ENCODE assay signal across 16 cellular contexts in the genomic region with DNA sequence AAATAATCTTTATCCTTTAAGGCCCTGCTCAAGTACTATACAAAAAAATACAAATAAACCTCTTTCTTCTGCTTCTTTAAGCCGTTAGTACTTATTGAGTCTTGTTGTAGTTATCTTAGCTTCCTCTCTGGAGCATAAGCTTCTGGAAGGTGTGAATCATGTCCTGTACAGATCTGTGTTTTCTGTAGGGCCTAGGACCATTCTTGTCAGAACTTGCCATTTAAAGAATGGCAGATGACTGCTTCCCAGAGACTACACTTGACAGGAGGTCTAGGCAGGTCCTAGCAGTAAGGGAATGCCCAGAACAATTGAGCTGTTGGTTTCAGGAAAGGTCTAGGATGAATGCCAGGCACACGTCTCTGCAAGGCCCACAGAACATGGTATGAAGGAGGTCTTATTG. TPM values are rescaled to one million over a fixed set of nuclear protein-coding genes. Genes with fewer than 3 reads are reported as not detected.
DNase-seq lines count a peak whose midpoint lies in the region; ATAC-seq, FAIRE-seq and TF ChIP-seq lines count a peak whose summit lies in the region.
"Had no signal": no experiment of that assay in that cellular context is flagged by ENCODE, and none has a peak within 500 bp of the region (broad histone marks: within the 10 kb centered on the region; RNA-seq: fewer than 3 reads in every experiment).

No MANE protein-coding gene starts in this region.

- H3K9me3 ChIP-seq in SK-N-SH (no peaks in the 10 kb centered on the region), Panc1 (ENCODE audit: control insufficient read depth, insufficient read depth, low read depth, low read length) (no peaks in the 10 kb centered on the region), GM12878 (replicated peaks; ENCODE audit: control insufficient read depth, insufficient read depth, low read length) (no peaks in the 10 kb centered on the region; the same call in 2 of the 3 replicates), Caco-2 (no peaks in the 10 kb centered on the region)
- no peaks in the 10 kb centered on the region for H3K9me3 ChIP-seq in naive thymus-derived CD4-positive, alpha-beta T cell (ENCODE audit: control insufficient read depth in 2 of 3, low read length in 3 of 3)
- H3K9me3 ChIP-seq: ascending aorta, testis had no signal

- TF ChIP-seq CTCF in SK-N-SH (IDR thresholded peaks at IDR 0.05): no peak
- TF ChIP-seq CTCF in Panc1 (IDR thresholded peaks at IDR 0.05): no peak
- TF ChIP-seq CTCF in GM12878 (IDR thresholded peaks at IDR 0.05 in 2 of 3, conservative IDR thresholded peaks at IDR 0.05 in 1 of 3; ENCODE audit: control insufficient read depth in 2 of 3, extremely low read depth in 1 of 3, insufficient read depth in 1 of 3, low read depth in 3 of 3, low read length in 3 of 3): no peak
- TF ChIP-seq CTCF in Caco-2 (IDR thresholded peaks at IDR 0.05; ENCODE audit: insufficient read depth in 1 of 2, low read depth in 1 of 2, low read length in 1 of 2, severe bottlenecking in 1 of 2, unreplicated experiment in 1 of 2): no peak

- no peaks in the 10 kb centered on the region for H3K27me3 Mint-ChIP-seq in naive thymus-derived CD4-positive, alpha-beta T cell
- no peaks in the 10 kb centered on the region for H3K27me3 Mint-ChIP-seq in Caco-2 (ENCODE audit: insufficient read depth, unreplicated experiment)

- H3K4me2 ChIP-seq in SK-N-SH (peak overlapping the region; percentile 38), GM12878 (ENCODE audit: control insufficient read depth, insufficient read depth) (no peak overlapping the region; the same call in 1 of the 2 replicates)

- peaks cover 100% of the 10 kb centered on the region for H3K79me2 ChIP-seq in SK-N-SH (ENCODE audit: insufficient read depth)
- peaks cover 84% of the 10 kb centered on the region for H3K79me2 ChIP-seq in GM12878 (ENCODE audit: control insufficient read depth, insufficient read depth, low read length)

- 78% methylated on average over 2 of the region's 2 CpGs for WGBS in SK-N-SH (ENCODE audit: low lambda C conversion rate)
- WGBS in GM12878 (ENCODE audit: insufficient coverage, insufficient replicate concordance, low lambda C conversion rate, missing lambda C conversion rate): 66% methylated on average over 2 of the region's 2 CpGs

- H3K36me3 ChIP-seq in SK-N-SH (replicated peaks in 1 of 2; ENCODE audit: control insufficient read depth in 1 of 2, insufficient read depth in 2 of 2, low read length in 1 of 2) (peaks cover 0 to 12% of the 10 kb centered on the region in 2 experiments), Panc1 (ENCODE audit: control insufficient read depth, insufficient read depth, low read length) (no peaks in the 10 kb centered on the region), GM12878 (ENCODE audit: control insufficient read depth in 2 of 2, insufficient read depth in 2 of 2, low read length in 1 of 2) (no peaks in the 10 kb centered on the region), Caco-2 (ENCODE audit: control insufficient read depth, insufficient read depth, low read length) (no peaks in the 10 kb centered on the region)
- H3K36me3 ChIP-seq in naive thymus-derived CD4-positive, alpha-beta T cell (ENCODE audit: control insufficient read depth in 2 of 3, insufficient read depth in 3 of 3, low read length in 3 of 3): no peaks in the 10 kb centered on the region
- H3K36me3 ChIP-seq: ascending aorta had no signal

- H3K4me1 ChIP-seq in SK-N-SH (ENCODE audit: control insufficient read depth in 1 of 2, insufficient read depth in 2 of 2, low read depth in 1 of 2, low read length in 1 of 2) (peaks cover 26 to 40% of the 10 kb centered on the region in 2 experiments; a peak in 3 of 4 replicates), Panc1 (ENCODE audit: control insufficient read depth, insufficient read depth, low read length) (no peaks in the 10 kb centered on the region; the same call in 1 of the 2 replicates), GM12878 (ENCODE audit: control insufficient read depth, insufficient read depth, low read length) (peaks cover 49% of the 10 kb centered on the region), Caco-2 (peaks cover 38% of the 10 kb centered on the region)
- peaks cover 88 to 89% of the 10 kb centered on the region in 2 donors for H3K4me1 ChIP-seq in naive thymus-derived CD4-positive, alpha-beta T cell (ENCODE audit: control insufficient read depth in 2 of 2, insufficient read depth in 2 of 2, low read length in 2 of 2)

- H2AFZ ChIP-seq in SK-N-SH (ENCODE audit: low read depth): no peak overlapping the region
- no peak overlapping the region for H2AFZ ChIP-seq in GM12878 (ENCODE audit: control insufficient read depth, low read depth, low read length)

- peaks cover 0 to 11% (median 0%) of the 10 kb centered on the region in 5 donors for H3K36me3 Mint-ChIP-seq in naive thymus-derived CD4-positive, alpha-beta T cell
- no peaks in the 10 kb centered on the region for H3K36me3 Mint-ChIP-seq in Caco-2 (ENCODE audit: insufficient read depth, unreplicated experiment)

- intact Hi-C loops in Panc1 (cut with micrococcal nuclease; ENCODE audit: unreplicated experiment) (loop anchor here (10.0 kb wide), 1 partner anchor 515 kb away; no protein-coding TSS in a partner anchor), GM12878 (cut with micrococcal nuclease; ENCODE audit: unreplicated experiment) (no loop called here), Caco-2 (cut with micrococcal nuclease; ENCODE audit: unreplicated experiment) (loop anchor here (2.0 kb wide), 1 partner anchor 17 kb away; no protein-coding TSS in a partner anchor)
- intact Hi-C loops in naive thymus-derived CD4-positive, alpha-beta T cell (cut with micrococcal nuclease): loop anchor here in 1 of 2 donors (10.0 kb wide), 1 partner anchor 765 kb away; no protein-coding TSS in a partner anchor

- peaks cover 32% of the 10 kb centered on the region for H3F3A ChIP-seq in SK-N-SH (replicated peaks; ENCODE audit: insufficient read depth)

- no peak for TF ChIP-seq POLR2A in GM12878 (IDR thresholded peaks at IDR 0.05; ENCODE audit: low read depth, low read length)

- no peaks in the 10 kb centered on the region for H3K9me2 ChIP-seq in SK-N-SH

- no peak for TF ChIP-seq RAD21 in SK-N-SH (IDR thresholded peaks at IDR 0.05; ENCODE audit: low read length)
- no peak for TF ChIP-seq RAD21 in GM12878 (IDR thresholded peaks at IDR 0.05; ENCODE audit: insufficient read depth, low read depth, low read length)

- H4K20me1 ChIP-seq in SK-N-SH (ENCODE audit: insufficient read depth) (peaks cover 98% of the 10 kb centered on the region), GM12878 (ENCODE audit: control insufficient read depth, insufficient read depth) (no peaks in the 10 kb centered on the region)

- peaks cover 0 to 5% (median 0%) of the 10 kb centered on the region in 11 donors for H3K9me3 Mint-ChIP-seq in naive thymus-derived CD4-positive, alpha-beta T cell
- no peaks in the 10 kb centered on the region for H3K9me3 Mint-ChIP-seq in Caco-2 (ENCODE audit: unreplicated experiment)

- TF ChIP-seq EP300 in SK-N-SH (IDR thresholded peaks at IDR 0.05; ENCODE audit: borderline replicate concordance in 1 of 2, low read depth in 1 of 2, low read length in 1 of 2): no peak
- TF ChIP-seq EP300 in GM12878 (IDR thresholded peaks at IDR 0.05; ENCODE audit: borderline replicate concordance in 1 of 2, control insufficient read depth in 1 of 2, low read depth in 2 of 2, low read length in 2 of 2): no peak

- no peak for FAIRE-seq in GM12878 (lab: Jason Lieb, UNC)
- FAIRE-seq: D721Med, endometrium had no signal

- peak overlapping the region in 9 of 10 donors; percentile 29 to 84 (median 52) for H3K4me3 Mint-ChIP-seq in naive thymus-derived CD4-positive, alpha-beta T cell
- no peak overlapping the region for H3K4me3 Mint-ChIP-seq in Caco-2 (ENCODE audit: unreplicated experiment)

- BruUV-seq in Panc1 (replicated peaks; lab: Mats Ljungman, UMichigan): no TSS peak
- BruUV-seq in GM12878 (replicated peaks; lab: Mats Ljungman, UMichigan): no TSS peak
- BruUV-seq in Caco-2 (replicated peaks; lab: Mats Ljungman, UMichigan): no TSS peak

- in situ Hi-C loops in Panc1 (cut with HindIII; ENCODE audit: low pct_unique_long_range_greater_than_20kb, low sequenced_read_pairs) (no loop called here), GM12878 (cut with MboI) (loop anchor here (10.0 kb wide), 1 partner anchor 505 kb away; no protein-coding TSS in a partner anchor)

- peaks cover 63 to 95% (median 90%) of the 10 kb centered on the region in 7 donors for H3K4me1 Mint-ChIP-seq in naive thymus-derived CD4-positive, alpha-beta T cell
- peaks cover 39% of the 10 kb centered on the region for H3K4me1 Mint-ChIP-seq in Caco-2 (ENCODE audit: low read depth, unreplicated experiment)

- H3K27ac ChIP-seq in SK-N-SH (ENCODE audit: low read depth in 2 of 2, low read length in 1 of 2) (peak overlapping the region; percentile 53 to 54; a peak in 3 of 4 replicates), Panc1 (ENCODE audit: low read length) (peak overlapping the region; percentile 34; the same call in 1 of the 2 replicates), GM12878 (ENCODE audit: control insufficient read depth, insufficient read depth) (peak overlapping the region; percentile 47)
- peak overlapping the region; percentile 46 for H3K27ac ChIP-seq in naive thymus-derived CD4-positive, alpha-beta T cell (ENCODE audit: low read depth, low read length)
- H3K27ac ChIP-seq: ascending aorta, testis had no signal

- ATAC-seq in SK-N-SH treated with all-trans-retinoic acid at 6 μM for 48 hours: no peak
- ATAC-seq in Panc1: no peak
- ATAC-seq in GM12878: no peak
- no peak for ATAC-seq in naive thymus-derived CD4-positive, alpha-beta T cell

- H3K27me3 ChIP-seq in SK-N-SH (ENCODE audit: insufficient read depth) (no peaks in the 10 kb centered on the region), Panc1 (ENCODE audit: control insufficient read depth, insufficient read depth, low read length) (no peaks in the 10 kb centered on the region), GM12878 (replicated peaks in 1 of 2; ENCODE audit: control insufficient read depth in 2 of 2, insufficient read depth in 2 of 2, low read length in 1 of 2) (no peaks in the 10 kb centered on the region), Caco-2 (replicated peaks; ENCODE audit: control insufficient read depth, insufficient read depth, low read length) (no peaks in the 10 kb centered on the region)
- H3K27me3 ChIP-seq in naive thymus-derived CD4-positive, alpha-beta T cell (ENCODE audit: control insufficient read depth in 2 of 2, insufficient read depth in 2 of 2, low read length in 2 of 2): no peaks in the 10 kb centered on the region
- H3K27me3 ChIP-seq: ascending aorta, testis had no signal

- DNase-seq in SK-N-SH (no peak), Panc1 (ENCODE audit: low read depth, low spot score) (no peak), GM12878 (ENCODE audit: low read depth, low spot score) (no peak), Caco-2 (no peak), superior temporal gyrus (ENCODE audit: extremely low spot score) (no peak), cerebellar cortex (ENCODE audit: low spot score) (no peak)
- no peak for DNase-seq in naive thymus-derived CD4-positive, alpha-beta T cell
- DNase-seq: H7, midbrain, NCI-H526 treated with DMSO at 0.1 percent for 48 hours, SIG-M5, testis had no signal

- SMC1A ChIA-PET in GM12878 (lab: Charles Lee; ENCODE audit: uncharacterized antibody, unreplicated experiment): interaction anchor here (0.7 to 6.1 kb wide), 7 partner anchors 6 to 95 kb away, joined by 3 to 36 read pairs (median 3); no protein-coding TSS in a partner anchor

- no peak overlapping the region for H3K4me3 ChIP-seq in SK-N-SH (ENCODE audit: low read depth in 2 of 2, low read length in 1 of 2)
- H3K4me3 ChIP-seq in Panc1 (ENCODE audit: low read depth in 2 of 2, low read length in 2 of 2): no peak overlapping the region
- H3K4me3 ChIP-seq in GM12878: no peak overlapping the region
- H3K4me3 ChIP-seq in naive thymus-derived CD4-positive, alpha-beta T cell (ENCODE audit: low read length): no peak overlapping the region
- H3K4me3 ChIP-seq in Caco-2 (ENCODE audit: low read depth, low read length): no peak overlapping the region
- H3K4me3 ChIP-seq: ascending aorta, testis had no signal

- RAD21 ChIA-PET in GM12878 (lab: Charles Lee; ENCODE audit: unreplicated experiment): interaction anchor here (1.1 to 1.2 kb wide), 2 partner anchors 8 to 20 kb away, joined by 3 to 4 read pairs; no protein-coding TSS in a partner anchor

- POLR2A ChIA-PET in SK-N-SH (lab: Yijun Ruan, JAX): no interaction called here
- POLR2A ChIA-PET in Panc1 (lab: Charles Lee): no interaction called here
- POLR2A ChIA-PET in GM12878 (lab: Charles Lee): interaction anchor here (0.6 to 3.4 kb wide), 2 partner anchors 11 to 31 kb away, joined by 3 to 17 read pairs; no protein-coding TSS in a partner anchor
- POLR2A ChIA-PET in naive thymus-derived CD4-positive, alpha-beta T cell (lab: Charles Lee): interaction anchor here (0.5 to 14.5 kb wide), 4 partner anchors 12 to 269 kb away, joined by 3 to 150 read pairs (median 4); partner anchors contain the start of gene NEK7
- POLR2A ChIA-PET in Caco-2 (lab: Charles Lee): no interaction called here

- CTCF ChIA-PET in SK-N-SH (lab: Yijun Ruan, JAX): interaction anchor here (0.6 to 1.2 kb wide), 2 partner anchors 11 to 101 kb away, joined by 3 read pairs; no protein-coding TSS in a partner anchor
- CTCF ChIA-PET in Panc1 (lab: Charles Lee): no interaction called here
- CTCF ChIA-PET in GM12878 (lab: Yijun Ruan, JAX): interaction anchor here (1.4 to 3.4 kb wide), 3 partner anchors 11 to 18 kb away, joined by 3 to 18 read pairs (median 9); partner anchors contain the start of gene NEK7
- CTCF ChIA-PET in naive thymus-derived CD4-positive, alpha-beta T cell (lab: Charles Lee): no interaction called here
- CTCF ChIA-PET in Caco-2 (lab: Charles Lee): no interaction called here

- H3K27ac Mint-ChIP-seq in naive thymus-derived CD4-positive, alpha-beta T cell: peak overlapping the region; percentile 52 to 98 (median 89)
- no peak overlapping the region for H3K27ac Mint-ChIP-seq in Caco-2 (ENCODE audit: unreplicated experiment)

- H3K9ac ChIP-seq in SK-N-SH (no peak overlapping the region), GM12878 (ENCODE audit: control insufficient read depth, insufficient read depth, low read length) (no peak overlapping the region)

RNA-seq across cellular contexts. Expression of gene NEK7, which starts 12.9 kb away (rescaled TPM):
- 85.8 and 146 TPM in 2 replicates for polyA plus RNA-seq in SK-N-SH (2012; rRNA removed)
- 148 and 159 TPM in 2 replicates for polyA plus RNA-seq in SK-N-SH (2012; cell fraction: cytosol; rRNA removed)
- polyA plus RNA-seq in SK-N-SH (2012; cell fraction: nucleus; rRNA removed): 72.1 and 172 TPM in 2 replicates
- 53.0 TPM for total RNA-seq in Panc1 (2021; ENCODE audit: unreplicated experiment)
- 19.3 TPM for polyA plus RNA-seq in Panc1 (2012; ENCODE audit: insufficient read length)
- total RNA-seq in GM12878 (2013; cell fraction: nucleolus; rRNA removed): 33.9 and 40.9 TPM in 2 replicates
- total RNA-seq in GM12878 (2014; rRNA removed): 23.5 and 25.0 TPM in 2 replicates
- total RNA-seq in GM12878 (2014; rRNA removed; fragmentation: Illumina TruSeq; extraction: Trizol): 24.6 and 26.4 TPM in 2 replicates
- 28.4 and 31.5 TPM in 2 replicates for total RNA-seq in GM12878 (2021)
- polyA plus RNA-seq in GM12878 (2011; ENCODE audit: low read depth): 5.9 TPM
- 77.7 and 106 TPM in 2 replicates for polyA plus RNA-seq in GM12878 (2011; rRNA removed)
- polyA plus RNA-seq in GM12878 (2011; cell fraction: cytosol; rRNA removed): 38.8 and 41.7 TPM in 2 replicates
- 31.0 and 37.9 TPM in 2 replicates for polyA plus RNA-seq in GM12878 (2011; cell fraction: nucleus; rRNA removed)
- 13.1 and 16.3 TPM in 2 replicates for polyA plus RNA-seq in GM12878 (2012)
- 23.4 and 24.9 TPM in 2 replicates for polyA plus RNA-seq in GM12878 (2014; fragmentation: Illumina TruSeq; extraction: Trizol)
- 1 to 10 TPM; 9.4 to 9.9 TPM for polyA plus RNA-seq in GM12878 (2014; fragmentation: Nextera tagmentation; extraction: Ambion mirVana)
- polyA plus RNA-seq in GM12878 (2014; rRNA removed): 14.5 and 17.4 TPM in 2 replicates
- 10 to 100 TPM; 17.0 to 34.8 TPM for polyA plus RNA-seq in GM12878 (2016; fragmentation: Nextera tagmentation; extraction: Ambion mirVana)
- 71.1 and 138 TPM in 2 replicates for polyA minus RNA-seq in GM12878 (2011; rRNA and poly(A)+ RNA removed)
- 30.9 and 41.6 TPM in 2 replicates for polyA minus RNA-seq in GM12878 (2011; cell fraction: cytosol; rRNA and poly(A)+ RNA removed)
- polyA minus RNA-seq in GM12878 (2011; cell fraction: nucleus; rRNA and poly(A)+ RNA removed): 20.1 and 37.7 TPM in 2 replicates
- total RNA-seq in naive thymus-derived CD4-positive, alpha-beta T cell: 10 to 100 TPM; 25.1 to 68.4 (median 61.3) TPM
- 10 to 100 TPM; 28.8 to 30.4 TPM for polyA plus RNA-seq in naive thymus-derived CD4-positive, alpha-beta T cell
- 52.3 and 56.1 TPM in 2 replicates for total RNA-seq in Caco-2 (2022)

Comparison
In these comparisons a context has a peak if more than half of its experiments do, and no peak if none do; other contexts are left out.
1. CTCF ChIA-PET loops: an anchor here in SK-N-SH (0.6 to 1.2 kb wide) and GM12878 (1.4 to 3.4 kb wide); none called in Panc1, naive thymus-derived CD4-positive, alpha-beta T cell and Caco-2.
2. POLR2A ChIA-PET loops: an anchor here in GM12878 (0.6 to 3.4 kb wide) and naive thymus-derived CD4-positive, alpha-beta T cell (0.5 to 14.5 kb wide); none called in SK-N-SH, Panc1 and Caco-2.